ENCODE assay signal across 7 cellular contexts in genomic region chr9:124658165-124659017, GRCh38.
A peak's percentile ranks its signal among the peaks of the same experiment; 100 is the strongest.
DNase-seq lines count a peak whose midpoint lies in the region; ATAC-seq, FAIRE-seq and TF ChIP-seq lines count a peak whose summit lies in the region.

No MANE protein-coding gene starts in this region.

- FAIRE-seq in GM12892 (lab: Jason Lieb, UNC), result peak; percentile 77

- no peak overlapping the region for H2AFZ ChIP-seq in smooth muscle cell (ENCODE audit: low read depth)

- H3K9ac ChIP-seq in smooth muscle cell (ENCODE audit: low read depth), result peak overlapping the region; percentile 96

- no peaks in the 10 kb centered on the region for H3K9me3 ChIP-seq in smooth muscle cell (replicated peaks; ENCODE audit: low read depth)

- H3K4me3 ChIP-seq in smooth muscle cell, result peak overlapping the region; percentile 62

- H3K27ac ChIP-seq in smooth muscle cell (ENCODE audit: low read depth), result peak overlapping the region; percentile 99

- no peaks in the 10 kb centered on the region for H3K9me3 Mint-ChIP-seq in chondrocyte (ENCODE audit: low read depth)

- H3K4me3 Mint-ChIP-seq in chondrocyte (ENCODE audit: unreplicated experiment), result peak overlapping the region; percentile 87

- peaks cover 38% of the 10 kb centered on the region for H3K4me1 Mint-ChIP-seq in chondrocyte (ENCODE audit: low read depth)

- 0 out of 2 replicates have a peak, but pooled peaks have one; percentile 34 for TF ChIP-seq POLR2A in GM12892 (IDR thresholded peaks at IDR 0.05; ENCODE audit: low read depth, low read length)

- no peaks in the 10 kb centered on the region for H3K27me3 Mint-ChIP-seq in chondrocyte (ENCODE audit: low read depth)

- peaks cover 15% of the 10 kb centered on the region for H3F3A ChIP-seq in smooth muscle cell (ENCODE audit: low read depth)

- WGBS in smooth muscle cell (ENCODE audit: low lambda C conversion rate), result 1% methylated on average over 14 of the region's 14 CpGs

- no peaks in the 10 kb centered on the region for H3K36me3 ChIP-seq in smooth muscle cell (ENCODE audit: low read depth)

- peak; percentile 91 for ATAC-seq in HG02642 (IDR thresholded peaks at IDR 0.05; ENCODE audit: poor library complexity, unreplicated experiment)

- peaks cover 22% of the 10 kb centered on the region for H3K4me1 ChIP-seq in smooth muscle cell (ENCODE audit: low read depth)

- no peaks in the 10 kb centered on the region for H3K36me3 Mint-ChIP-seq in chondrocyte (ENCODE audit: low read depth)

- peak overlapping the region; percentile 95 for H3K4me2 ChIP-seq in smooth muscle cell

- peaks cover 29% of the 10 kb centered on the region for H3K79me2 ChIP-seq in smooth muscle cell (ENCODE audit: low read depth)

- DNase-seq in GM12892 (ENCODE audit: insufficient read length) (peak; percentile 26), NCI-H1105 treated with DMSO at 0.1 percent for 48 hours (lab: John Stamatoyannopoulos, UW) (peak; percentile 93), SW480 (ENCODE audit: low spot score) (peak; percentile 97), chondrocyte (ENCODE audit: low spot score) (no peak), islet precursor cell (peak; percentile 98), smooth muscle cell (lab: John Stamatoyannopoulos, UW; ENCODE audit: unreplicated experiment) (no peak)

- H3K27ac Mint-ChIP-seq in chondrocyte (ENCODE audit: unreplicated experiment), result peak overlapping the region; percentile 99

- H3K27me3 ChIP-seq in smooth muscle cell (ENCODE audit: low read depth), result no peaks in the 10 kb centered on the region

- H4K20me1 ChIP-seq in smooth muscle cell (ENCODE audit: low read depth), result no peaks in the 10 kb centered on the region

- TF ChIP-seq CTCF in chondrocyte (IDR thresholded peaks at IDR 0.05), result peak; percentile 2
- TF ChIP-seq CTCF in smooth muscle cell (IDR thresholded peaks at IDR 0.05; ENCODE audit: borderline replicate concordance, insufficient read depth, poor library complexity, severe bottlenecking), result no peak

Comparison
In these comparisons a context has a peak if more than half of its experiments do, and no peak if none do; other contexts are left out.
1. DNase-seq: peak in GM12892 (single experiment), NCI-H1105 treated with DMSO at 0.1 percent for 48 hours (single experiment), SW480 (single experiment) and islet precursor cell (single experiment); none in chondrocyte (single experiment) and smooth muscle cell (single experiment).